Comparison of ENCODE assay signal across 23 cellular contexts in genomic region chr2:83784920-83785319, GRCh38.
DNase-seq lines count a peak whose midpoint lies in the region; ATAC-seq, FAIRE-seq and TF ChIP-seq lines count a peak whose summit lies in the region.
"Had no signal": no experiment of that assay in that cellular context is flagged by ENCODE, and none has a peak within 500 bp of the region (broad histone marks: within the 10 kb centered on the region; RNA-seq: fewer than 3 reads in every experiment).

No MANE protein-coding gene starts in this region.

- H3K79me1 ChIP-seq in mesendoderm (ENCODE audit: low read length): no peaks in the 10 kb centered on the region

- H2AK5ac ChIP-seq in mesendoderm (ENCODE audit: low read length): no peak overlapping the region

- H2BK15ac ChIP-seq in mesendoderm (replicated peaks; ENCODE audit: low read depth): no peak overlapping the region

- H3K9me3 ChIP-seq in K562 (replicated peaks; ENCODE audit: control insufficient read depth, insufficient read depth, low read depth, low read length) (no peaks in the 10 kb centered on the region), right lobe of liver (no peaks in the 10 kb centered on the region)
- H3K9me3 ChIP-seq: BE2C, Caco-2 had no signal

- TF ChIP-seq RAD21 in K562 (CRISPR knock-in tag; conservative IDR thresholded peaks at IDR 0.05 in 1 of 2, IDR thresholded peaks at IDR 0.05 in 1 of 2): no peak

- no peak overlapping the region for H2BK120ac ChIP-seq in mesendoderm (ENCODE audit: low read depth, low read length)

- TF ChIP-seq POLR2A in K562 (conservative IDR thresholded peaks at IDR 0.05) (no peak), right lobe of liver (IDR thresholded peaks at IDR 0.05) (no peak)

- H3K9ac ChIP-seq in K562 (ENCODE audit: insufficient read depth in 1 of 2, low read depth in 2 of 2, low read length in 2 of 2) (no peak overlapping the region), mesendoderm (ENCODE audit: low read length) (no peak overlapping the region)
- H3K9ac ChIP-seq: GM23248 had no signal

- H3K4me3 ChIP-seq in K562: no peak overlapping the region
- H3K4me3 ChIP-seq in mesendoderm (ENCODE audit: low read length): no peak overlapping the region
- H3K4me3 ChIP-seq in right lobe of liver: no peak overlapping the region
- H3K4me3 ChIP-seq: GM23248 had no signal

- intact Hi-C loops in K562 (cut with micrococcal nuclease) (loop anchor here (10.0 kb wide), 1 partner anchor 190 kb away; no protein-coding TSS in a partner anchor), right lobe of liver (cut with DNase I) (no loop called here)

- no peak overlapping the region for H4K5ac ChIP-seq in mesendoderm (ENCODE audit: low read length)

- 0% methylated on average over 1 of the region's 1 CpG for WGBS in K562 (ENCODE audit: insufficient coverage, low coverage, missing lambda C conversion rate)
- WGBS in mesendoderm (ENCODE audit: extremely low coverage, insufficient coverage, low lambda C conversion rate): no CpG with 5 or more reads among the region's 1 CpG
- 33% methylated on average over 1 of the region's 1 CpG for WGBS in right lobe of liver (ENCODE audit: insufficient coverage, low coverage, low lambda C conversion rate, missing lambda C conversion rate)

- no peaks in the 10 kb centered on the region for H3K9me1 ChIP-seq in K562 (ENCODE audit: control insufficient read depth, insufficient read depth, low read length)

- H3K36me3 ChIP-seq in K562 (ENCODE audit: control insufficient read depth, insufficient read depth, low read length) (no peaks in the 10 kb centered on the region), mesendoderm (ENCODE audit: control insufficient read depth, insufficient read depth, low read length) (no peaks in the 10 kb centered on the region), right lobe of liver (no peaks in the 10 kb centered on the region)
- H3K36me3 ChIP-seq: BE2C had no signal

- CTCF ChIA-PET in K562 (lab: Yijun Ruan, JAX; ENCODE audit: low intra/inter-chr PET ratio): no interaction called here

- in situ Hi-C loops in K562 (cut with MboI): no loop called here

- TF ChIP-seq CTCF in K562 (IDR thresholded peaks at IDR 0.05 in 2 of 3, conservative IDR thresholded peaks at IDR 0.05 in 1 of 3; ENCODE audit: insufficient read depth in 2 of 3, low read depth in 1 of 3, low read length in 3 of 3): no peak
- no peak for TF ChIP-seq CTCF in right lobe of liver (IDR thresholded peaks at IDR 0.05)

- H3K27ac ChIP-seq in K562 (ENCODE audit: extremely low read depth, low read depth, low read length): peak overlapping the region; percentile 52; the same call in 2 of the 3 replicates
- H3K27ac ChIP-seq in mesendoderm (ENCODE audit: low read depth, low read length): no peak overlapping the region
- H3K27ac ChIP-seq in right lobe of liver: no peak overlapping the region
- H3K27ac ChIP-seq: GM23248, HL-60 had no signal

- no peak overlapping the region for H4K8ac ChIP-seq in mesendoderm (ENCODE audit: low read depth, low read length)

- H3K23ac ChIP-seq in mesendoderm (ENCODE audit: low read length): no peak overlapping the region

- H2AFZ ChIP-seq in K562 (ENCODE audit: low read depth, low read length): peak overlapping the region; percentile 69
- H2AFZ ChIP-seq: GM23248 had no signal

- peak overlapping the region; percentile 80 for H3K18ac ChIP-seq in mesendoderm (ENCODE audit: low read length)

- H3K4me2 ChIP-seq in K562 (ENCODE audit: insufficient read depth, low read length): no peak overlapping the region; the same call in 1 of the 2 replicates
- no peak overlapping the region for H3K4me2 ChIP-seq in mesendoderm (ENCODE audit: low read length)

- no TSS peak for BruUV-seq in K562 (replicated peaks; lab: Mats Ljungman, UMichigan)

- H3K79me2 ChIP-seq in K562 (ENCODE audit: control insufficient read depth, insufficient read depth, low read length) (peaks cover 25% of the 10 kb centered on the region; the same call in 2 of the 3 replicates), mesendoderm (ENCODE audit: control insufficient read depth, insufficient read depth, low read length) (no peaks in the 10 kb centered on the region)

- no peaks in the 10 kb centered on the region for H3K27me3 ChIP-seq in K562 (ENCODE audit: control insufficient read depth in 2 of 2, insufficient read depth in 2 of 2, low read length in 2 of 2)
- H3K27me3 ChIP-seq in mesendoderm (ENCODE audit: insufficient read depth, low read length, poor library complexity): no peaks in the 10 kb centered on the region
- no peaks in the 10 kb centered on the region for H3K27me3 ChIP-seq in right lobe of liver
- H3K27me3 ChIP-seq: BE2C had no signal

- H3K56ac ChIP-seq in mesendoderm (ENCODE audit: low read length): no peak overlapping the region

- H2BK5ac ChIP-seq in mesendoderm (ENCODE audit: low read length): no peak overlapping the region

- FAIRE-seq in K562 (lab: Jason Lieb, UNC): peak; percentile 32
- FAIRE-seq: D721Med, GM12892, GM18507 had no signal

- TF ChIP-seq EP300 in K562 (IDR thresholded peaks at IDR 0.05; ENCODE audit: low read length): no peak

- POLR2A ChIA-PET in K562 (lab: Yijun Ruan, JAX): no interaction called here

- H3K4ac ChIP-seq in mesendoderm (ENCODE audit: low read depth, low read length): peak overlapping the region; percentile 31

- peak; percentile 35 for DNase-seq in NCI-H2227 (lab: John Stamatoyannopoulos, UW; ENCODE audit: unreplicated experiment)
- peak in 1 of 4 experiments; percentile 12 for DNase-seq in K562 (ENCODE audit: extremely low read depth in 1 of 4, low spot score in 3 of 4)
- DNase-seq in mesendoderm: no peak
- no peak for DNase-seq in right lobe of liver
- no peak for DNase-seq in kidney glomerular epithelial cell (lab: John Stamatoyannopoulos, UW)
- no peak for DNase-seq in iPS-NIHi11 (ENCODE audit: low spot score)
- DNase-seq: ACHN; BE2C; C1 segment of cervical spinal cord; Caco-2; CD4-positive, CD25-positive, alpha-beta regulatory T cell; GDM1; GM23248; H7; HFFc6; IMR-90; KG1 had no signal

- no peaks in the 10 kb centered on the region for H4K20me1 ChIP-seq in K562 (replicated peaks; ENCODE audit: control insufficient read depth, insufficient read depth, low read length)

- ATAC-seq in K562: peak; percentile 32
- no peak for ATAC-seq in right lobe of liver
- ATAC-seq in GM18909 (IDR thresholded peaks at IDR 0.05; ENCODE audit: poor library complexity, unreplicated experiment): no peak
- ATAC-seq: HCT116 had no signal

- peaks cover 5 to 13% of the 10 kb centered on the region in 2 experiments; a peak in 3 of 5 replicates for H3K4me1 ChIP-seq in K562 (replicated peaks in 1 of 2; ENCODE audit: control insufficient read depth in 2 of 2, insufficient read depth in 2 of 2, low read length in 2 of 2)
- H3K4me1 ChIP-seq in mesendoderm (ENCODE audit: control insufficient read depth, low read depth, low read length): peaks cover 8% of the 10 kb centered on the region
- H3K4me1 ChIP-seq in right lobe of liver: no peaks in the 10 kb centered on the region
- H3K4me1 ChIP-seq: BE2C, Caco-2 had no signal

TF ChIP-seq in K562, 482 proteins besides CTCF, POLR2A, EP300 and RAD21 (continues in another document):
- TF ChIP-seq ZNF592 (IDR thresholded peaks at IDR 0.05) (0 out of 2 replicates have a peak, but pooled peaks have one; percentile 13), E2F5 (CRISPR knock-in tag; IDR thresholded peaks at IDR 0.05) (no peak), GTF2E2 (tag; IDR thresholded peaks at IDR 0.05) (no peak), MEF2D (tag; conservative IDR thresholded peaks at IDR 0.05; ENCODE audit: low read depth) (no peak), THRA (IDR thresholded peaks at IDR 0.05) (no peak)
